21 cellular contexts compared by ENCODE assay signal in the genomic region with DNA sequence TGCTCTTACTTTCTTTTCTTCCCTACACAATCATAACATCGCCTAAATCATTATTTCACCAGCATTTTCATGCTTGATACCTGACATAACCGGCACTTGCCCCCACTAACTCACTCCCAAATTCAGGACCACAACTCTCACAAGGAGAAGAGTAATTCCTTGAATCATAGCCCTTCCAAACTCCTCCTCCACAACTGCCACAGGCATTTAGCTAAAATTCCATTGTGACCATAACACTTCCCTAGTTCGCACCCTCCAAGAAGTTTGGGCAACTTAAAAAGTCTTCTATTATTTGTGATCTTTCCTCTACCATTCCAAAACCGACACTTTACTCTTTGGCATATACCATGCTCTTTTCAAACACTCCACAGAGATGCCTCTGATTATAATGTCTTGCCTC. TPM values are rescaled to one million over a fixed set of nuclear protein-coding genes. Genes with fewer than 3 reads are reported as not detected.
A peak's percentile ranks its signal among the peaks of the same experiment; 100 is the strongest.
DNase-seq lines count a peak whose midpoint lies in the region; TF ChIP-seq lines count a peak whose summit lies in the region.
"Had no signal": no experiment of that assay in that cellular context is flagged by ENCODE, and none has a peak within 500 bp of the region (broad histone marks: within the 10 kb centered on the region; RNA-seq: fewer than 3 reads in every experiment).

No MANE protein-coding gene starts in this region.

- H3K27ac Mint-ChIP-seq in HFFc6 (peak overlapping the region; percentile 3; the same call in 1 of the 2 replicates), CD14-positive monocyte (peak overlapping the region in 1 of 7 donors; percentile 1), glutamatergic neuron (ENCODE audit: unreplicated experiment) (no peak overlapping the region)
- H3K27ac Mint-ChIP-seq: CD4-positive, alpha-beta T cell; WTC11 had no signal

- TF ChIP-seq CTCF in HFFc6 (IDR thresholded peaks at IDR 0.05) = no peak
- TF ChIP-seq CTCF in CD14-positive monocyte (IDR thresholded peaks at IDR 0.05) = no peak
- no peak for TF ChIP-seq CTCF in glutamatergic neuron (IDR thresholded peaks at IDR 0.05; ENCODE audit: partially characterized antibody, unreplicated experiment)

- peaks cover 14% of the 10 kb centered on the region for H3K4me1 Mint-ChIP-seq in HFFc6 (ENCODE audit: low read depth)
- H3K4me1 Mint-ChIP-seq in CD14-positive monocyte = no peaks in the 10 kb centered on the region
- H3K4me1 Mint-ChIP-seq in glutamatergic neuron (ENCODE audit: low read depth, unreplicated experiment) = no peaks in the 10 kb centered on the region
- H3K4me1 Mint-ChIP-seq: WTC11 had no signal

- no peaks in the 10 kb centered on the region for H3K9me3 Mint-ChIP-seq in HFFc6
- H3K9me3 Mint-ChIP-seq in CD14-positive monocyte = peaks cover 0 to 7% (median 2%) of the 10 kb centered on the region in 7 donors
- H3K9me3 Mint-ChIP-seq in glutamatergic neuron (ENCODE audit: unreplicated experiment) = no peaks in the 10 kb centered on the region
- H3K9me3 Mint-ChIP-seq: CD4-positive, alpha-beta T cell had no signal

- intact Hi-C loops in CD14-positive monocyte (cut with micrococcal nuclease) = no loop called here

- H3K27me3 Mint-ChIP-seq in HFFc6 (ENCODE audit: insufficient read depth) = no peaks in the 10 kb centered on the region
- peaks cover 0 to 2% (median 0%) of the 10 kb centered on the region in 3 donors for H3K27me3 Mint-ChIP-seq in CD14-positive monocyte (ENCODE audit: low read depth in 3 of 3)
- H3K27me3 Mint-ChIP-seq in glutamatergic neuron (ENCODE audit: unreplicated experiment) = no peaks in the 10 kb centered on the region
- H3K27me3 Mint-ChIP-seq: CD4-positive, alpha-beta T cell had no signal

- H3K36me3 Mint-ChIP-seq in HFFc6 (ENCODE audit: low read depth) = peaks cover 22% of the 10 kb centered on the region
- H3K36me3 Mint-ChIP-seq in CD14-positive monocyte = peaks cover 51 to 77% of the 10 kb centered on the region in 2 donors
- no peaks in the 10 kb centered on the region for H3K36me3 Mint-ChIP-seq in glutamatergic neuron (ENCODE audit: unreplicated experiment)

- DNase-seq in AG08395 (ENCODE audit: low spot score) (peak; percentile 24), AG08396 (ENCODE audit: low spot score) (peak; percentile 9), HFFc6 (no peak), fibroblast of peridontal ligament (ENCODE audit: extremely low read depth) (peak; percentile 17), CD14-positive monocyte (ENCODE audit: low spot score) (no peak), glutamatergic neuron (no peak)
- DNase-seq in stimulated activated CD4-positive, alpha-beta T cell treated with anti-CD3 and anti-CD28 coated beads, Interleukin-4, amount 100 ng/mL, for 1 hour = no peak
- DNase-seq: activated gamma-delta T cell treated with Interleukin-2 at 50 U/mL for 16 hours; anterior cingulate cortex; CD4-positive, alpha-beta T cell; effector memory CD4-positive, alpha-beta T cell; GDM1; head of caudate nucleus; NCI-H1105 treated with DMSO at 0.1 percent for 48 hours; NCI-H2029 treated with DMSO at 0.1 percent for 48 hours; NCI-H526 treated with DMSO at 0.1 percent for 48 hours; SHP77 treated with DMSO at 0.1 percent for 48 hours; stimulated activated CD4-positive, alpha-beta T cell treated with anti-CD3 and anti-CD28 coated beads, Interleukin-15, amount 100 ng/mL, for 24 hours; stimulated activated naive CD4-positive, alpha-beta T cell treated with Interleukin-2 at 50 U/mL for 16 hours; uterus had no signal

- no peak overlapping the region for H3K4me3 Mint-ChIP-seq in HFFc6
- no peak overlapping the region for H3K4me3 Mint-ChIP-seq in CD14-positive monocyte
- H3K4me3 Mint-ChIP-seq in glutamatergic neuron (ENCODE audit: unreplicated experiment) = no peak overlapping the region
- H3K4me3 Mint-ChIP-seq: CD4-positive, alpha-beta T cell; WTC11 had no signal

RNA-seq across cellular contexts. Expression of a gene that starts 59.4 kb away (rescaled TPM):
- total RNA-seq in HFFc6 (2021; fragmentation: NEBNext Ultra II Directional; extraction: Animal tissue kit (Norgen Biotek cat#: 25700)) = 10 to 100 TPM; 26.1 to 36.1 (median 31.3) TPM
- 10 to 100 TPM; 24.3 to 47.9 TPM for polyA plus RNA-seq in CD14-positive monocyte
- 46.1 TPM for total RNA-seq in glutamatergic neuron (ENCODE audit: unreplicated experiment)

Comparison
In these comparisons a context has a peak if more than half of its experiments do, and no peak if none do; other contexts are left out.
1. DNase-seq: peak in AG08395 (single experiment), AG08396 (single experiment) and fibroblast of peridontal ligament (single experiment); none in HFFc6 (single experiment), CD14-positive monocyte (single experiment), glutamatergic neuron (single experiment) and stimulated activated CD4-positive, alpha-beta T cell treated with anti-CD3 and anti-CD28 coated beads, Interleukin-4, amount 100 ng/mL, for 1 hour (single experiment).